ENCODE assay signal across 16 cellular contexts in genomic region chr1:1118893-1119220, GRCh38. TPM values are rescaled to one million over a fixed set of nuclear protein-coding genes. Genes with fewer than 3 reads are reported as not detected.
DNase-seq lines count a peak whose midpoint lies in the region; ATAC-seq and TF ChIP-seq lines count a peak whose summit lies in the region.
"Had no signal": no experiment of that assay in that cellular context is flagged by ENCODE, and none has a peak within 500 bp of the region (broad histone marks: within the 10 kb centered on the region; RNA-seq: fewer than 3 reads in every experiment).

No MANE protein-coding gene starts in this region.

- peak overlapping the region; percentile 2 for H3K27ac Mint-ChIP-seq in activated T-helper 1 cell treated with anti-CD3 and anti-CD28 coated beads, Interleukin-12 subunit alpha, Interleukin-12 subunit beta, Interleukin-2, Interleukin-4 antibody, amounts not matched to agents 30 ng/mL and 10 ng/mL and 1 ng/mL, durations not matched to agents 14 hours and 24 hours and 36 hours
- no peak overlapping the region for H3K27ac Mint-ChIP-seq in natural killer cell treated with Interleukin-12 subunit alpha and Interleukin-12 subunit beta and Interleukin-15 and Interleukin-18, amount 100 ng/mL, for 72 hours
- no peak overlapping the region for H3K27ac Mint-ChIP-seq in endothelial cell (ENCODE audit: unreplicated experiment)
- H3K27ac Mint-ChIP-seq: CD4-positive, alpha-beta T cell had no signal

- intact Hi-C loops in left cardiac atrium (cut with DNase I), result loop anchor here (5.0 kb wide), 2 partner anchors 113 to 128 kb away; partner anchors contain the start of genes B3GALT6 (in 1 of the 2), C1QTNF12 (in 1 of the 2) and SDF4 (in 1 of the 2)
- intact Hi-C loops in heart right ventricle (cut with DNase I), result loop anchor here in 3 of 10 donors (5.0 kb wide), 3 partner anchors 102 to 238 kb away; partner anchors contain the start of gene MXRA8 (in 1 of the 3)
- intact Hi-C loops in activated T-helper 1 cell treated with anti-CD3 and anti-CD28 coated beads, Interleukin-12 subunit alpha, Interleukin-12 subunit beta, Interleukin-2, Interleukin-4 antibody, amounts not matched to agents 30 ng/mL and 10 ng/mL and 1 ng/mL, durations not matched to agents 14 hours and 24 hours and 36 hours (cut with micrococcal nuclease), result no loop called here
- intact Hi-C loops in upper lobe of right lung (cut with DNase I), result no loop called here

- H3K27me3 Mint-ChIP-seq in activated T-helper 1 cell treated with anti-CD3 and anti-CD28 coated beads, Interleukin-12 subunit alpha, Interleukin-12 subunit beta, Interleukin-2, Interleukin-4 antibody, amounts not matched to agents 30 ng/mL and 10 ng/mL and 1 ng/mL, durations not matched to agents 14 hours and 24 hours and 36 hours (ENCODE audit: insufficient read depth), result peaks cover 11% of the 10 kb centered on the region
- peaks cover 3 to 7% of the 10 kb centered on the region in 2 donors for H3K27me3 Mint-ChIP-seq in natural killer cell treated with Interleukin-12 subunit alpha and Interleukin-12 subunit beta and Interleukin-15 and Interleukin-18, amount 100 ng/mL, for 72 hours
- H3K27me3 Mint-ChIP-seq in endothelial cell (ENCODE audit: unreplicated experiment), result peaks cover 18% of the 10 kb centered on the region
- H3K27me3 Mint-ChIP-seq: CD4-positive, alpha-beta T cell had no signal

- H3K27ac ChIP-seq in heart right ventricle (no peak overlapping the region), upper lobe of right lung (no peak overlapping the region)

- H3K36me3 ChIP-seq in heart right ventricle, result no peaks in the 10 kb centered on the region
- no peaks in the 10 kb centered on the region for H3K36me3 ChIP-seq in upper lobe of right lung

- peaks cover 2% of the 10 kb centered on the region for H3K4me1 Mint-ChIP-seq in activated T-helper 1 cell treated with anti-CD3 and anti-CD28 coated beads, Interleukin-12 subunit alpha, Interleukin-12 subunit beta, Interleukin-2, Interleukin-4 antibody, amounts not matched to agents 30 ng/mL and 10 ng/mL and 1 ng/mL, durations not matched to agents 14 hours and 24 hours and 36 hours (ENCODE audit: low read depth)
- H3K4me1 Mint-ChIP-seq in natural killer cell treated with Interleukin-12 subunit alpha and Interleukin-12 subunit beta and Interleukin-15 and Interleukin-18, amount 100 ng/mL, for 72 hours (ENCODE audit: low read depth in 2 of 2), result peaks cover 7 to 16% of the 10 kb centered on the region in 2 donors
- H3K4me1 Mint-ChIP-seq in endothelial cell (ENCODE audit: unreplicated experiment), result peaks cover 9% of the 10 kb centered on the region

- H3K9me3 Mint-ChIP-seq in activated T-helper 1 cell treated with anti-CD3 and anti-CD28 coated beads, Interleukin-12 subunit alpha, Interleukin-12 subunit beta, Interleukin-2, Interleukin-4 antibody, amounts not matched to agents 30 ng/mL and 10 ng/mL and 1 ng/mL, durations not matched to agents 14 hours and 24 hours and 36 hours, result no peaks in the 10 kb centered on the region
- peaks cover 5% of the 10 kb centered on the region for H3K9me3 Mint-ChIP-seq in natural killer cell treated with Interleukin-12 subunit alpha and Interleukin-12 subunit beta and Interleukin-15 and Interleukin-18, amount 100 ng/mL, for 72 hours
- H3K9me3 Mint-ChIP-seq in endothelial cell (ENCODE audit: unreplicated experiment), result no peaks in the 10 kb centered on the region
- H3K9me3 Mint-ChIP-seq: CD4-positive, alpha-beta T cell had no signal

- peaks cover 2% of the 10 kb centered on the region for H3K36me3 Mint-ChIP-seq in activated T-helper 1 cell treated with anti-CD3 and anti-CD28 coated beads, Interleukin-12 subunit alpha, Interleukin-12 subunit beta, Interleukin-2, Interleukin-4 antibody, amounts not matched to agents 30 ng/mL and 10 ng/mL and 1 ng/mL, durations not matched to agents 14 hours and 24 hours and 36 hours (ENCODE audit: low read depth)
- no peaks in the 10 kb centered on the region for H3K36me3 Mint-ChIP-seq in natural killer cell treated with Interleukin-12 subunit alpha and Interleukin-12 subunit beta and Interleukin-15 and Interleukin-18, amount 100 ng/mL, for 72 hours
- no peaks in the 10 kb centered on the region for H3K36me3 Mint-ChIP-seq in endothelial cell (ENCODE audit: low read depth, unreplicated experiment)

- no peak for ATAC-seq in left cardiac atrium
- ATAC-seq in heart right ventricle, result no peak
- ATAC-seq in natural killer cell treated with Interleukin-12 subunit alpha and Interleukin-12 subunit beta and Interleukin-15 and Interleukin-18, amount 100 ng/mL, for 72 hours, result no peak
- no peak for ATAC-seq in upper lobe of right lung
- ATAC-seq: K562 had no signal

- TF ChIP-seq CTCF in heart right ventricle (IDR thresholded peaks at IDR 0.05) (no peak), upper lobe of right lung (IDR thresholded peaks at IDR 0.05) (no peak), endothelial cell (IDR thresholded peaks at IDR 0.05; ENCODE audit: unreplicated experiment) (no peak)

- H3K27me3 ChIP-seq in heart right ventricle, result peaks cover 0 to 29% (median 13%) of the 10 kb centered on the region in 7 donors
- peaks cover 14% of the 10 kb centered on the region for H3K27me3 ChIP-seq in upper lobe of right lung

- peak; percentile 17 for DNase-seq in left cardiac atrium
- no peak for DNase-seq in heart right ventricle
- DNase-seq in activated T-helper 1 cell treated with anti-CD3 and anti-CD28 coated beads, Interleukin-12 subunit alpha, Interleukin-12 subunit beta, Interleukin-2, Interleukin-4 antibody, amounts not matched to agents 30 ng/mL and 10 ng/mL and 1 ng/mL, durations not matched to agents 14 hours and 24 hours and 36 hours (ENCODE audit: low spot score), result no peak
- DNase-seq in natural killer cell treated with Interleukin-12 subunit alpha and Interleukin-12 subunit beta and Interleukin-15 and Interleukin-18, amount 100 ng/mL, for 72 hours (ENCODE audit: low spot score), result peak; percentile 44
- peak; percentile 52 for DNase-seq in upper lobe of right lung
- no peak for DNase-seq in AML-193 (lab: John Stamatoyannopoulos, UW)
- DNase-seq in NCI-H146 treated with DMSO at 0.1 percent for 48 hours (lab: John Stamatoyannopoulos, UW; ENCODE audit: unreplicated experiment), result no peak
- no peak for DNase-seq in endothelial cell (ENCODE audit: low spot score)
- DNase-seq: Calu3, NCI-H146, NCI-H2081 treated with DMSO at 0.1 percent for 48 hours, NCI-H510A treated with DMSO at 0.1 percent for 48 hours had no signal

- H3K4me3 Mint-ChIP-seq in activated T-helper 1 cell treated with anti-CD3 and anti-CD28 coated beads, Interleukin-12 subunit alpha, Interleukin-12 subunit beta, Interleukin-2, Interleukin-4 antibody, amounts not matched to agents 30 ng/mL and 10 ng/mL and 1 ng/mL, durations not matched to agents 14 hours and 24 hours and 36 hours, result peak overlapping the region; percentile 23
- no peak overlapping the region for H3K4me3 Mint-ChIP-seq in natural killer cell treated with Interleukin-12 subunit alpha and Interleukin-12 subunit beta and Interleukin-15 and Interleukin-18, amount 100 ng/mL, for 72 hours
- H3K4me3 Mint-ChIP-seq in endothelial cell (ENCODE audit: unreplicated experiment), result no peak overlapping the region
- H3K4me3 Mint-ChIP-seq: CD4-positive, alpha-beta T cell had no signal

- 89 to 91% methylated on average over 11 of the region's 11 CpGs for WGBS in heart right ventricle, 2 donors

- no peak overlapping the region for H3K4me3 ChIP-seq in heart right ventricle
- no peak overlapping the region for H3K4me3 ChIP-seq in upper lobe of right lung
- H3K4me3 ChIP-seq: K562 had no signal

- H3K4me1 ChIP-seq in heart right ventricle, result peaks cover 0 to 21% (median 15%) of the 10 kb centered on the region in 9 donors
- peaks cover 13% of the 10 kb centered on the region for H3K4me1 ChIP-seq in upper lobe of right lung

- H3K9me3 ChIP-seq in heart right ventricle (peaks cover 0 to 3% (median 0%) of the 10 kb centered on the region in 11 donors), upper lobe of right lung (no peaks in the 10 kb centered on the region)

RNA-seq across cellular contexts. Expression of gene C1orf159, which starts 3.0 kb away (rescaled TPM):
- 1 to 10 TPM; 5.3 to 6.1 TPM for total RNA-seq in left cardiac atrium
- 1 to 10 TPM; 2.9 to 6.0 (median 3.5) TPM for total RNA-seq in heart right ventricle
- polyA plus RNA-seq in heart right ventricle, result 10 to 100 TPM in 1 of 2 donors, 1 to 10 TPM in 1; 7.1 to 14.0 TPM
- total RNA-seq in activated T-helper 1 cell treated with anti-CD3 and anti-CD28 coated beads, Interleukin-12 subunit alpha, Interleukin-12 subunit beta, Interleukin-2, Interleukin-4 antibody, amounts not matched to agents 30 ng/mL and 10 ng/mL and 1 ng/mL, durations not matched to agents 14 hours and 24 hours and 36 hours, result 30.0 and 30.3 TPM in 2 replicates
- total RNA-seq in natural killer cell treated with Interleukin-12 subunit alpha and Interleukin-12 subunit beta and Interleukin-15 and Interleukin-18, amount 100 ng/mL, for 72 hours, result 10 to 100 TPM; 18.6 to 37.1 TPM
- total RNA-seq in upper lobe of right lung, result 9.7 TPM
- 16.6 TPM for total RNA-seq in endothelial cell (ENCODE audit: unreplicated experiment)

RNA-seq across cellular contexts. Expression of gene RNF223, which starts 44.8 kb away (rescaled TPM):
- total RNA-seq in left cardiac atrium (not detected), heart right ventricle (not detected), upper lobe of right lung (0.55 TPM), endothelial cell (ENCODE audit: unreplicated experiment) (not detected)
- polyA plus RNA-seq in heart right ventricle, result not detected
- 0.10 TPM in 1 of 2 replicates, not detected in the other for total RNA-seq in activated T-helper 1 cell treated with anti-CD3 and anti-CD28 coated beads, Interleukin-12 subunit alpha, Interleukin-12 subunit beta, Interleukin-2, Interleukin-4 antibody, amounts not matched to agents 30 ng/mL and 10 ng/mL and 1 ng/mL, durations not matched to agents 14 hours and 24 hours and 36 hours
- not detected for total RNA-seq in natural killer cell treated with Interleukin-12 subunit alpha and Interleukin-12 subunit beta and Interleukin-15 and Interleukin-18, amount 100 ng/mL, for 72 hours
- total RNA-seq: A673; CD4-positive, alpha-beta T cell; H4 had no signal

RNA-seq across cellular contexts. Expression of gene TTLL10, which starts 54.8 kb away (rescaled TPM):
- total RNA-seq in left cardiac atrium (not detected), heart right ventricle (under 1 TPM in 7 of 10 donors, not detected in 3; 0.11 to 0.53 (median 0.26) TPM), upper lobe of right lung (not detected), endothelial cell (ENCODE audit: unreplicated experiment) (not detected)
- polyA plus RNA-seq in heart right ventricle, result under 1 TPM; 0.09 to 0.29 TPM
- total RNA-seq in activated T-helper 1 cell treated with anti-CD3 and anti-CD28 coated beads, Interleukin-12 subunit alpha, Interleukin-12 subunit beta, Interleukin-2, Interleukin-4 antibody, amounts not matched to agents 30 ng/mL and 10 ng/mL and 1 ng/mL, durations not matched to agents 14 hours and 24 hours and 36 hours, result 0.10 and 0.15 TPM in 2 replicates
- under 1 TPM in 1 of 2 donors, not detected in 1; 0.31 TPM for total RNA-seq in natural killer cell treated with Interleukin-12 subunit alpha and Interleukin-12 subunit beta and Interleukin-15 and Interleukin-18, amount 100 ng/mL, for 72 hours
- total RNA-seq: A673, H4, K562 had no signal
- polyA plus RNA-seq: K562 had no signal

Comparison
In these comparisons a context has a peak if more than half of its experiments do, and no peak if none do; other contexts are left out.
1. DNase-seq: peak in left cardiac atrium (single experiment), natural killer cell treated with Interleukin-12 subunit alpha and Interleukin-12 subunit beta and Interleukin-15 and Interleukin-18, amount 100 ng/mL, for 72 hours (single experiment) and upper lobe of right lung (single experiment); none in heart right ventricle (0 of 2), activated T-helper 1 cell treated with anti-CD3 and anti-CD28 coated beads, Interleukin-12 subunit alpha, Interleukin-12 subunit beta, Interleukin-2, Interleukin-4 antibody, amounts not matched to agents 30 ng/mL and 10 ng/mL and 1 ng/mL, durations not matched to agents 14 hours and 24 hours and 36 hours (single experiment), AML-193 (0 of 2), NCI-H146 treated with DMSO at 0.1 percent for 48 hours (single experiment) and endothelial cell (single experiment).
2. intact Hi-C loops: an anchor here in left cardiac atrium (5.0 kb wide); none called in activated T-helper 1 cell treated with anti-CD3 and anti-CD28 coated beads, Interleukin-12 subunit alpha, Interleukin-12 subunit beta, Interleukin-2, Interleukin-4 antibody, amounts not matched to agents 30 ng/mL and 10 ng/mL and 1 ng/mL, durations not matched to agents 14 hours and 24 hours and 36 hours and upper lobe of right lung.